Comparison of ENCODE assay signal across 20 cellular contexts in the genomic region with DNA sequence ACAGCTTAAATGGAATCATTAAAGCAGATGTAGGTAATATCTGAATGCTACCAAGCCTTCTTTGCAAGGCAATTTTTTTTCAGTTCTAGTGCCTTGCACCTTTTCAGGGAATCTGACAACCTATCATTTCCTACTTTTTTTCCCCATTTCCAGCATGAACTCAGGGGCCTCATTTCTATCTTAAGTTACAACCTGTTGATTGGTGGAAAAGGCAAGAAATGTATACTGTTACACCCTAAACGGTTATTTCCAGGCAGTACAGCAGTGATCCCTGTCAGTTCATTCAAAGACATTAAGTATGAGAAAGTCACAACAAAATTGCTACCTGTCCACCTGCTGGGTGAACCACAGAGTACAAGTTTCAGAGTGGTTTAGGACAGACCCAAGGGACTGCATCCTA.
"Had no signal": no experiment of that assay in that cellular context is flagged by ENCODE, and none has a peak within 500 bp of the region (broad histone marks: within the 10 kb centered on the region; RNA-seq: fewer than 3 reads in every experiment).

No MANE protein-coding gene starts in this region.

- DNase-seq: Karpas-422; KG1; MG63; NCI-H1092; NCI-H1105 treated with DMSO at 0.1 percent for 48 hours; NCI-H1417 treated with DMSO at 0.1 percent for 48 hours; NCI-H146; NCI-H1694 treated with DMSO at 0.1 percent for 48 hours; NCI-H2029; NCI-H2081 treated with DMSO at 0.1 percent for 48 hours; NCI-H2171; NCI-H524; NCI-H526 treated with DMSO at 0.1 percent for 48 hours; NCI-H774; NK-92 treated with Interleukin-12 subunit alpha and Interleukin-12 subunit beta, amount 100 ng/mL, for 24 hours; OCI-M1; PC-9; Peyer's patch; SHP77 treated with DMSO at 0.1 percent for 48 hours; SJCRH30 had no signal

- H3K4me1 ChIP-seq: Peyer's patch, SJCRH30 had no signal

- H3K36me3 ChIP-seq: MG63, Peyer's patch, SJCRH30 had no signal

- H3K9me3 ChIP-seq: MG63, Peyer's patch, SJCRH30 had no signal

- H3K27ac ChIP-seq: PC-9, Peyer's patch, SJCRH30 had no signal

- H3K27me3 ChIP-seq: MG63, Peyer's patch, SJCRH30 had no signal

- H3K4me3 ChIP-seq: MG63, PC-9, Peyer's patch, SJCRH30 had no signal

- H3K4me2 ChIP-seq: PC-9 had no signal

- H2AFZ ChIP-seq: PC-9 had no signal
